27 cellular contexts compared by ENCODE assay signal in genomic region chr16:1012722-1013592, GRCh38. TPM values are rescaled to one million over a fixed set of nuclear protein-coding genes. Genes with fewer than 3 reads are reported as not detected.
DNase-seq lines count a peak whose midpoint lies in the region.
"Had no signal": no experiment of that assay in that cellular context is flagged by ENCODE, and none has a peak within 500 bp of the region (broad histone marks: within the 10 kb centered on the region; RNA-seq: fewer than 3 reads in every experiment).

No MANE protein-coding gene starts in this region.

- no peak overlapping the region for H2BK15ac ChIP-seq in mesenchymal stem cell (ENCODE audit: low read depth, poor library complexity, severe bottlenecking)

- H3K27ac ChIP-seq in Karpas-422 (ENCODE audit: low read length) (no peak overlapping the region), mesenchymal stem cell (ENCODE audit: low read length, poor library complexity, severe bottlenecking) (no peak overlapping the region)
- H3K27ac ChIP-seq: GM23248, Peyer's patch, SK-N-MC had no signal

- no peaks in the 10 kb centered on the region for H3K79me2 ChIP-seq in Karpas-422 (ENCODE audit: low read length)

- no peak overlapping the region for H3K4ac ChIP-seq in mesenchymal stem cell (ENCODE audit: low read depth in 1 of 2, low read length in 2 of 2)

- H3K4me1 ChIP-seq in Karpas-422 (ENCODE audit: low read length), result no peaks in the 10 kb centered on the region
- peaks cover 5% of the 10 kb centered on the region for H3K4me1 ChIP-seq in mesenchymal stem cell (ENCODE audit: control insufficient read depth, insufficient read depth, low read depth, low read length)
- H3K4me1 ChIP-seq: HAP-1, Peyer's patch had no signal

- no peaks in the 10 kb centered on the region for H4K20me1 ChIP-seq in Karpas-422 (ENCODE audit: insufficient read depth, low read depth, low read length)

- no peak overlapping the region for H3K23ac ChIP-seq in mesenchymal stem cell (ENCODE audit: low read length in 2 of 2)

- H3K9me3 ChIP-seq in Karpas-422 (ENCODE audit: low read length) (no peaks in the 10 kb centered on the region), mesenchymal stem cell (ENCODE audit: control insufficient read depth, low read length) (no peaks in the 10 kb centered on the region)
- H3K9me3 ChIP-seq: HAP-1, Peyer's patch had no signal

- no peak overlapping the region for H2BK120ac ChIP-seq in mesenchymal stem cell (ENCODE audit: low read depth, low read length)

- no peak overlapping the region for H2AK5ac ChIP-seq in mesenchymal stem cell (ENCODE audit: low read length, severe bottlenecking)

- no peak overlapping the region for H3K18ac ChIP-seq in mesenchymal stem cell (ENCODE audit: low read depth in 1 of 2, low read length in 2 of 2)

- DNase-seq in H7 (peak; percentile 65), Karpas-422 (peak; percentile 42), RPMI8226 (peak; percentile 65), mesenchymal stem cell (no peak), middle frontal gyrus (ENCODE audit: extremely low spot score, low spot score) (no peak), NCI-H510A (lab: John Stamatoyannopoulos, UW) (no peak), HuH-7 (ENCODE audit: low spot score) (no peak)
- DNase-seq in central memory CD4-positive, alpha-beta T cell, result no peak
- DNase-seq: C1 segment of cervical spinal cord, COR-L47, EL, GDM1, GM23248, KG1, NCI-H1092 treated with DMSO at 0.1 percent for 48 hours, NCI-H1436, NCI-H187 treated with DMSO at 0.1 percent for 48 hours, NCI-H2107, NCI-H524 treated with DMSO at 0.1 percent for 48 hours, Peyer's patch, SIG-M5 had no signal

- WGBS in mesenchymal stem cell, result 87% methylated on average over 28 of the region's 28 CpGs

- no peaks in the 10 kb centered on the region for H3K9me2 ChIP-seq in Karpas-422 (replicated peaks; ENCODE audit: insufficient read depth, low read length)

- no peak overlapping the region for H2BK5ac ChIP-seq in mesenchymal stem cell (ENCODE audit: low read depth, low read length, poor library complexity, severe bottlenecking)

- H3K9ac ChIP-seq in Karpas-422 (ENCODE audit: low read length) (no peak overlapping the region), mesenchymal stem cell (ENCODE audit: low read length) (no peak overlapping the region)
- H3K9ac ChIP-seq: GM23248 had no signal

- no peak overlapping the region for H4K8ac ChIP-seq in mesenchymal stem cell (ENCODE audit: low read length)

- H2AFZ ChIP-seq in Karpas-422 (ENCODE audit: low read length), result no peak overlapping the region
- no peak overlapping the region for H2AFZ ChIP-seq in mesenchymal stem cell (ENCODE audit: low read depth, low read length)
- H2AFZ ChIP-seq: GM23248 had no signal

- H3K4me3 ChIP-seq in H7 (ENCODE audit: insufficient read depth, low read depth, low read length) (no peak overlapping the region), Karpas-422 (ENCODE audit: low read length) (no peak overlapping the region), mesenchymal stem cell (ENCODE audit: insufficient read depth in 1 of 2, low read depth in 1 of 2, low read length in 2 of 2) (no peak overlapping the region)
- H3K4me3 ChIP-seq: GM12878, GM23248, HAP-1, Peyer's patch, SK-N-MC had no signal

- H3K27me3 ChIP-seq in H7 (ENCODE audit: control insufficient read depth, insufficient read depth, low read length) (no peaks in the 10 kb centered on the region), Karpas-422 (ENCODE audit: low read length) (no peaks in the 10 kb centered on the region), mesenchymal stem cell (ENCODE audit: control insufficient read depth in 1 of 2, insufficient read depth in 1 of 2, low read length in 2 of 2) (peaks cover 35 to 64% of the 10 kb centered on the region in 2 experiments)
- H3K27me3 ChIP-seq: Peyer's patch had no signal

- peak overlapping the region; percentile 43 for H4K91ac ChIP-seq in mesenchymal stem cell (ENCODE audit: low read length)

- no peak overlapping the region for H3K14ac ChIP-seq in mesenchymal stem cell (ENCODE audit: low read length in 2 of 2)

- H3K4me2 ChIP-seq in Karpas-422 (ENCODE audit: low read depth, low read length, poor library complexity, severe bottlenecking) (no peak overlapping the region), mesenchymal stem cell (ENCODE audit: low read length, poor library complexity, severe bottlenecking) (no peak overlapping the region)

- H3K36me3 ChIP-seq in H7 (replicated peaks; ENCODE audit: control insufficient read depth, insufficient read depth, low read length) (no peaks in the 10 kb centered on the region), Karpas-422 (ENCODE audit: insufficient read depth, low read length) (no peaks in the 10 kb centered on the region), mesenchymal stem cell (ENCODE audit: control insufficient read depth in 1 of 2, insufficient read depth in 2 of 2, low read depth in 1 of 2, low read length in 2 of 2) (no peaks in the 10 kb centered on the region)
- H3K36me3 ChIP-seq: HAP-1, Peyer's patch had no signal

- no peaks in the 10 kb centered on the region for H3K79me1 ChIP-seq in mesenchymal stem cell (replicated peaks; ENCODE audit: low read length, poor library complexity, severe bottlenecking)

- H2BK12ac ChIP-seq in mesenchymal stem cell (ENCODE audit: low read length in 2 of 2), result no peak overlapping the region

RNA-seq across cellular contexts. Expression of gene SOX8, which starts 31.4 kb away (rescaled TPM):
- total RNA-seq in H7 (2014; rRNA removed; shearing (Covaris generic)), result 10.0 and 12.8 TPM in 2 replicates
- not detected in 2 replicates for total RNA-seq in Karpas-422 (2014; rRNA removed; shearing (Covaris generic); ENCODE audit: low replicate concordance)
- polyA plus RNA-seq in mesenchymal stem cell (2013, experiment 1 of 2), result 0.15 TPM
- 0.08 TPM for polyA plus RNA-seq in mesenchymal stem cell (2013, experiment 2 of 2)
- total RNA-seq: GM12878 had no signal
- polyA plus RNA-seq: GM12878 had no signal

RNA-seq across cellular contexts. Expression of gene LMF1, which starts 42.2 kb away (rescaled TPM):
- 7.1 and 9.5 TPM in 2 replicates for total RNA-seq in H7 (2014; rRNA removed; shearing (Covaris generic))
- 12.2 and 16.7 TPM in 2 replicates for total RNA-seq in Karpas-422 (2014; rRNA removed; shearing (Covaris generic); ENCODE audit: low replicate concordance)
- polyA plus RNA-seq in mesenchymal stem cell (2013, experiment 1 of 2), result 4.3 TPM
- polyA plus RNA-seq in mesenchymal stem cell (2013, experiment 2 of 2), result 5.4 TPM

RNA-seq across cellular contexts. Expression of gene SSTR5, which starts 59.6 kb away (rescaled TPM):
- 0.18 and 0.21 TPM in 2 replicates for total RNA-seq in H7 (2014; rRNA removed; shearing (Covaris generic))
- not detected in 2 replicates for total RNA-seq in Karpas-422 (2014; rRNA removed; shearing (Covaris generic); ENCODE audit: low replicate concordance)
- polyA plus RNA-seq in mesenchymal stem cell (2013, experiment 1 of 2), result not detected
- polyA plus RNA-seq in mesenchymal stem cell (2013, experiment 2 of 2), result not detected
- total RNA-seq: A673; CD4-positive, alpha-beta memory T cell; GM12878; GM23248; T-helper 1 cell treated with Interleukin-12 subunit alpha and Interleukin-12 subunit beta and Interleukin-4 antibody, amounts not matched to agents 30 ng/mL and 1 ng/mL, for 36 hours had no signal
- polyA plus RNA-seq: CD4-positive, alpha-beta memory T cell; GM12878; GM23248 had no signal

Comparison
In these comparisons a context has a peak if more than half of its experiments do, and no peak if none do; other contexts are left out.
1. DNase-seq: peak in H7 (single experiment), Karpas-422 (single experiment) and RPMI8226 (single experiment); none in mesenchymal stem cell (single experiment), middle frontal gyrus (single experiment), NCI-H510A (single experiment), central memory CD4-positive, alpha-beta T cell (single experiment) and HuH-7 (single experiment).
2. RNA of gene SOX8, which starts 31.4 kb away (total RNA-seq): 10.0 to 12.8 TPM in H7; not detected in Karpas-422; every median in the first group is over 10 times any median in the second.